Comparison of ENCODE assay signal across 6 cellular contexts in the genomic region with DNA sequence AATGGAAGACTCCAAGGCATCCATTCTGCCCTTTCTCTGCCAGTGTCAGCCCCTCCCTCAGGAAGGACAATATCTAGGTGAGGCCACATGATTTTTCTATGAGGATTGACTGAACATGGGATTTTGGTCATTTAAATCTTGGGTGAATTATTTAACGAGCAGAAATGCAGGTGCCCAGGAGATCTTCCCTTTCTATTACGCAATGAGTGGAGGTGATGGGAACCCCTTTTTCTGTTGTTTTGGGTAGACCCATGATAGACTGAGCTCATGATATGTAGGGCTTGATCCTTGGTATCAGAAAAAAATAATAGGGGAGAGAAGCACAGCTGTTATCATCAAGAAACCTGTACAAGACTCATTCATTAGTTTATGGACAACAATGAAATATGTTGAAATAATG.
"Had no signal": no experiment of that assay in that cellular context is flagged by ENCODE, and none has a peak within 500 bp of the region (broad histone marks: within the 10 kb centered on the region; RNA-seq: fewer than 3 reads in every experiment).

No MANE protein-coding gene starts in this region.

- H3K9ac ChIP-seq: KMS-11 had no signal

- DNase-seq: KBM-7, KG1 had no signal

- H3K27ac ChIP-seq: HL-60, KMS-11 had no signal

- H3K4me2 ChIP-seq: KMS-11 had no signal

- ATAC-seq: K562 had no signal

- H3K4me3 ChIP-seq: K562 had no signal

- FAIRE-seq: HTR-8/SVneo, K562 had no signal
